ENCODE assay signal across 1 cellular context in the genomic region with DNA sequence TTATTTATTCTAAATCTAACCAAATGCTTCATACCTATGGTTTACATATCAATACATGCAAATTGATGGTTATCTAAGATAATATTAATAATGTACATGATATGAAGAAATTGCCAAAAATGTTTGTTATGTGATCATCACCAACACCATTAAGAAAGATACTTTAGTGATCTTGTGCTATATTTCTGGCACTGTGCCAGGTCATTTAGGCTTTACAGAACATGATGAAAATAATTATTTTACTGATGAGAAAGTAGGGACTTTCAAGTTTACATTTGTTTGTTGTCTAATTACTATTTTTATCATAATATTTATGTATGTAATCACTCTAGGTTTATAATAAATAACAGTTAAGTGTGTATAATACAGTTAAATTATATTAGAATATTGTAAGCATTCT.
TF ChIP-seq lines count a peak whose summit lies in the region.

No MANE protein-coding gene starts in this region.

TF ChIP-seq in SK-N-SH treated with all-trans-retinoic acid at 6 μM for 48 hours, 23 proteins besides CTCF, POLR2A, EP300 and RAD21 (continued from another document):
- TF ChIP-seq, protein P1, sequence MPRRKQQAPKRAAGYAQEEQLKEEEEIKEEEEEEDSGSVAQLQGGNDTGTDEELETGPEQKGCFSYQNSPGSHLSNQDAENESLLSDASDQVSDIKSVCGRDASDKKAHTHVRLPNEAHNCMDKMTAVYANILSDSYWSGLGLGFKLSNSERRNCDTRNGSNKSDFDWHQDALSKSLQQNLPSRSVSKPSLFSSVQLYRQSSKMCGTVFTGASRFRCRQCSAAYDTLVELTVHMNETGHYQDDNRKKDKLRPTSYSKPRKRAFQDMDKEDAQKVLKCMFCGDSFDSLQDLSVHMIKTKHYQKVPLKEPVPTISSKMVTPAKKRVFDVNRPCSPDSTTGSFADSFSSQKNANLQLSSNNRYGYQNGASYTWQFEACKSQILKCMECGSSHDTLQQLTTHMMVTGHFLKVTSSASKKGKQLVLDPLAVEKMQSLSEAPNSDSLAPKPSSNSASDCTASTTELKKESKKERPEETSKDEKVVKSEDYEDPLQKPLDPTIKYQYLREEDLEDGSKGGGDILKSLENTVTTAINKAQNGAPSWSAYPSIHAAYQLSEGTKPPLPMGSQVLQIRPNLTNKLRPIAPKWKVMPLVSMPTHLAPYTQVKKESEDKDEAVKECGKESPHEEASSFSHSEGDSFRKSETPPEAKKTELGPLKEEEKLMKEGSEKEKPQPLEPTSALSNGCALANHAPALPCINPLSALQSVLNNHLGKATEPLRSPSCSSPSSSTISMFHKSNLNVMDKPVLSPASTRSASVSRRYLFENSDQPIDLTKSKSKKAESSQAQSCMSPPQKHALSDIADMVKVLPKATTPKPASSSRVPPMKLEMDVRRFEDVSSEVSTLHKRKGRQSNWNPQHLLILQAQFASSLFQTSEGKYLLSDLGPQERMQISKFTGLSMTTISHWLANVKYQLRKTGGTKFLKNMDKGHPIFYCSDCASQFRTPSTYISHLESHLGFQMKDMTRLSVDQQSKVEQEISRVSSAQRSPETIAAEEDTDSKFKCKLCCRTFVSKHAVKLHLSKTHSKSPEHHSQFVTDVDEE (CRISPR knock-in tag; IDR thresholded peaks at IDR 0.05): no peak
- TF ChIP-seq, protein P2, sequence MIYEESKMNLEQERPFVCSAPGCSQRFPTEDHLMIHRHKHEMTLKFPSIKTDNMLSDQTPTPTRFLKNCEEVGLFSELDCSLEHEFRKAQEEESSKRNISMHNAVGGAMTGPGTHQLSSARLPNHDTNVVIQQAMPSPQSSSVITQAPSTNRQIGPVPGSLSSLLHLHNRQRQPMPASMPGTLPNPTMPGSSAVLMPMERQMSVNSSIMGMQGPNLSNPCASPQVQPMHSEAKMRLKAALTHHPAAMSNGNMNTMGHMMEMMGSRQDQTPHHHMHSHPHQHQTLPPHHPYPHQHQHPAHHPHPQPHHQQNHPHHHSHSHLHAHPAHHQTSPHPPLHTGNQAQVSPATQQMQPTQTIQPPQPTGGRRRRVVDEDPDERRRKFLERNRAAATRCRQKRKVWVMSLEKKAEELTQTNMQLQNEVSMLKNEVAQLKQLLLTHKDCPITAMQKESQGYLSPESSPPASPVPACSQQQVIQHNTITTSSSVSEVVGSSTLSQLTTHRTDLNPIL (CRISPR knock-in tag; IDR thresholded peaks at IDR 0.05; ENCODE audit: low read depth): no peak
- TF ChIP-seq RARB (CRISPR knock-in tag; IDR thresholded peaks at IDR 0.05): no peak
- TF ChIP-seq ZNF8 (CRISPR knock-in tag; IDR thresholded peaks at IDR 0.05): no peak
- TF ChIP-seq OSR1 (CRISPR knock-in tag; IDR thresholded peaks at IDR 0.05): no peak
- TF ChIP-seq ESRRG (CRISPR knock-in tag; IDR thresholded peaks at IDR 0.05): no peak
TF ChIP-seq in SK-N-SH treated with all-trans-retinoic acid at 6 μM for 48 hours: peak in this region for 0.
